Comparison of ENCODE assay signal across 9 cellular contexts in genomic region chr15:63466378-63467192, GRCh38. TPM values are rescaled to one million over a fixed set of nuclear protein-coding genes. Genes with fewer than 3 reads are reported as not detected.
A peak's percentile ranks its signal among the peaks of the same experiment; 100 is the strongest.
DNase-seq lines count a peak whose midpoint lies in the region; ATAC-seq and TF ChIP-seq lines count a peak whose summit lies in the region.
"Had no signal": no experiment of that assay in that cellular context is flagged by ENCODE, and none has a peak within 500 bp of the region (broad histone marks: within the 10 kb centered on the region; RNA-seq: fewer than 3 reads in every experiment).

No MANE protein-coding gene starts in this region.

- POLR2A ChIA-PET in MCF 10A (lab: Yijun Ruan, JAX) = interaction anchor here (0.6 to 5.7 kb wide), 17 partner anchors 9 to 321 kb away, joined by 3 to 47 read pairs (median 4); partner anchors contain the start of gene USP3

- ATAC-seq in GM19463 (IDR thresholded peaks at IDR 0.05; ENCODE audit: unreplicated experiment) = peak; percentile 70

- CTCF ChIA-PET in MCF 10A (lab: Yijun Ruan, JAX) = interaction anchor here (0.6 to 2.4 kb wide), 38 partner anchors 9 to 547 kb away, joined by 3 to 41 read pairs (median 5); partner anchors contain the start of genes FBXL22 and USP3

- intact Hi-C loops in MCF 10A (cut with micrococcal nuclease) = loop anchor here (1.0 to 5.0 kb wide), 3 partner anchors 37 to 133 kb away; no protein-coding TSS in a partner anchor

- no peaks in the 10 kb centered on the region for H3K9me3 Mint-ChIP-seq in MCF 10A (ENCODE audit: unreplicated experiment)
- H3K9me3 Mint-ChIP-seq: T-helper 1 cell treated with Interleukin-12 subunit alpha and Interleukin-12 subunit beta and Interleukin-4 antibody, amounts not matched to agents 30 μg/mL and 1 μg/mL, for 36 hours had no signal

- no peaks in the 10 kb centered on the region for H3K4me1 Mint-ChIP-seq in MCF 10A (ENCODE audit: insufficient read depth, unreplicated experiment)

- no peaks in the 10 kb centered on the region for H3K27me3 Mint-ChIP-seq in MCF 10A (ENCODE audit: insufficient read depth, unreplicated experiment)

- DNase-seq in COR-L47 (lab: John Stamatoyannopoulos, UW) = peak; percentile 82
- peak; percentile 30 for DNase-seq in NCI-H1105 (lab: John Stamatoyannopoulos, UW)
- peak; percentile 50 for DNase-seq in SW480 (ENCODE audit: low spot score)
- peak; percentile 82 for DNase-seq in MCF 10A (ENCODE audit: unreplicated experiment)
- peak; percentile 78 for DNase-seq in inferior parietal cortex (ENCODE audit: extremely low spot score)
- peak; percentile 24 for DNase-seq in stimulated activated CD8-positive, alpha-beta memory T cell treated with anti-CD3 and anti-CD28 coated beads, Interleukin-15, amount 100 ng/mL, for 1 hour (ENCODE audit: low read depth)
- no peak for DNase-seq in HK-2 (ENCODE audit: unreplicated experiment)

- no peak overlapping the region for H3K27ac Mint-ChIP-seq in MCF 10A (ENCODE audit: low read depth, unreplicated experiment)
- H3K27ac Mint-ChIP-seq: T-helper 1 cell treated with Interleukin-12 subunit alpha and Interleukin-12 subunit beta and Interleukin-4 antibody, amounts not matched to agents 30 μg/mL and 1 μg/mL, for 36 hours had no signal

- H3K36me3 Mint-ChIP-seq in MCF 10A (ENCODE audit: insufficient read depth, unreplicated experiment) = no peaks in the 10 kb centered on the region

- H3K4me3 Mint-ChIP-seq in MCF 10A (ENCODE audit: unreplicated experiment) = no peak overlapping the region
- H3K4me3 Mint-ChIP-seq: T-helper 1 cell treated with Interleukin-12 subunit alpha and Interleukin-12 subunit beta and Interleukin-4 antibody, amounts not matched to agents 30 μg/mL and 1 μg/mL, for 36 hours had no signal

- TF ChIP-seq CTCF in MCF 10A (IDR thresholded peaks at IDR 0.05; ENCODE audit: unreplicated experiment) = peak; percentile 61

- no TSS peak for BruUV-seq in MCF 10A (replicated peaks; lab: Mats Ljungman, UMichigan)

RNA-seq across cellular contexts. Expression of gene USP3, which starts 37.8 kb away (rescaled TPM):
- total RNA-seq in MCF 10A (2022) = 59.0 and 70.2 TPM in 2 replicates
